In the genomic region with DNA sequence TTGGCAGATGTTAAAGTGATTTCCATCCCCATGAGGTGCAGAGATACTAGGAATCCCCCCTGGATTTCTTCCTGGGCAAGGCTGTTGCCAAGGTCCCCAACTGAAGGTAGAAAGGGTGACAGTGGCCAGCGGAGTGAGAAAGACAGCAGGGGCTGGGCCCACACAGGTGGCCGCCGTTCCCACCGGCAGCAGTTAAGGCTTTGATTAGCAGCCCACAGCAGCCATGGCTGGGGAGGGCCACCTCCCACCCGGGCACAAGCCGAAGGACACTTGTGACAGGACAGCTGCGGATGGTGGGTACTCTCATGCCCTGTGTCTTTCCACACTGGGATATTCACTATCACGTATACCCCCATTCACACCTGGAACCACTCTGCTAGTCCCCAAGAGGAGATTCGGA, we compare ENCODE assay signal across 1 cellular context.
TF ChIP-seq lines count a peak whose summit lies in the region.

No MANE protein-coding gene starts in this region.

TF ChIP-seq in HepG2, 621 proteins besides CTCF, POLR2A, EP300 and RAD21 (continued from another document):
- TF ChIP-seq, protein P1, sequence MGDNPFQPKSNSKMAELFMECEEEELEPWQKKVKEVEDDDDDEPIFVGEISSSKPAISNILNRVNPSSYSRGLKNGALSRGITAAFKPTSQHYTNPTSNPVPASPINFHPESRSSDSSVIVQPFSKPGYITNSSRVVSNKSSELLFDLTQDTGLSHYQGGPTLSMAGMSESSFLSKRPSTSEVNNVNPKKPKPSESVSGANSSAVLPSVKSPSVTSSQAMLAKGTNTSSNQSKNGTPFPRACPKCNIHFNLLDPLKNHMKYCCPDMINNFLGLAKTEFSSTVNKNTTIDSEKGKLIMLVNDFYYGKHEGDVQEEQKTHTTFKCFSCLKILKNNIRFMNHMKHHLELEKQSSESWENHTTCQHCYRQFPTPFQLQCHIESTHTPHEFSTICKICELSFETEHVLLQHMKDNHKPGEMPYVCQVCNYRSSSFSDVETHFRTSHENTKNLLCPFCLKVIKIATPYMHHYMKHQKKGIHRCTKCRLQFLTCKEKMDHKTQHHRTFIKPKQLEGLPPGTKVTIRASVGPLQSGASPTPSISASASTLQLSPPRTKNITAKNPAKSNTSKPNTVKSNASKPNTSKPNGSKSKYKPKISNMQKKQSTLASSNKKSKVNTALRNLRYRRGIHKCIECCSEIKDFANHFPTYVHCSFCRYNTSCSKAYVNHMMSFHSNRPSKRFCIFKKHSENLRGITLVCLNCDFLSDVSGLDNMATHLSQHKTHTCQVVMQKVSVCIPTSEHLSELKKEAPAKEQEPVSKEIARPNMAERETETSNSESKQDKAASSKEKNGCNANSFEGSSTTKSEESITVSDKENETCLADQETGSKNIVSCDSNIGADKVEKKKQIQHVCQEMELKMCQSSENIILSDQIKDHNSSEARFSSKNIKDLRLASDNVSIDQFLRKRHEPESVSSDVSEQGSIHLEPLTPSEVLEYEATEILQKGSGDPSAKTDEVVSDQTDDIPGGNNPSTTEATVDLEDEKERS (CRISPR knock-in tag; IDR thresholded peaks at IDR 0.05) = no peak
- no peak for TF ChIP-seq CAMTA2 (CRISPR knock-in tag; IDR thresholded peaks at IDR 0.05; ENCODE audit: borderline replicate concordance)
- no peak for TF ChIP-seq ZNF607 (CRISPR knock-in tag; IDR thresholded peaks at IDR 0.05; ENCODE audit: borderline replicate concordance)
- no peak for TF ChIP-seq ZBTB7B (CRISPR knock-in tag; IDR thresholded peaks at IDR 0.05)
- TF ChIP-seq ZNF646 (CRISPR knock-in tag; IDR thresholded peaks at IDR 0.05) = no peak
